In genomic region chr7:128783143-128783799, GRCh38 we compare ENCODE assay signal across 9 cellular contexts. TPM values are rescaled to one million over a fixed set of nuclear protein-coding genes. Genes with fewer than 3 reads are reported as not detected.
A peak's percentile ranks its signal among the peaks of the same experiment; 100 is the strongest.
DNase-seq lines count a peak whose midpoint lies in the region; ATAC-seq, FAIRE-seq and TF ChIP-seq lines count a peak whose summit lies in the region.
"Had no signal": no experiment of that assay in that cellular context is flagged by ENCODE, and none has a peak within 500 bp of the region (broad histone marks: within the 10 kb centered on the region; RNA-seq: fewer than 3 reads in every experiment).

No MANE protein-coding gene starts in this region.

- peak; percentile 77 for DNase-seq in activated CD8-positive, alpha-beta memory T cell treated with anti-CD3 and anti-CD28 coated beads, Interleukin-2, amount 50 U/mL, for 48 hours
- no peak for DNase-seq in activated CD8-positive, alpha-beta memory T cell treated with anti-CD3 and anti-CD28 coated beads for 24 hours
- DNase-seq in astrocyte (ENCODE audit: low read depth) (peak; percentile 63), HTR-8/SVneo (ENCODE audit: insufficient read length, low spot score) (no peak)

- H3K4me2 ChIP-seq in astrocyte (ENCODE audit: low read length) = peak overlapping the region; percentile 45

- no peaks in the 10 kb centered on the region for H3K4me1 ChIP-seq in astrocyte (ENCODE audit: insufficient read depth, low read length)
- peaks cover 9% of the 10 kb centered on the region for H3K4me1 ChIP-seq in iPS-15b (ENCODE audit: control insufficient read depth, insufficient read depth, low read length)
- peaks cover 31% of the 10 kb centered on the region for H3K4me1 ChIP-seq in stomach smooth muscle (ENCODE audit: control insufficient read depth, insufficient read depth, low read length)
- H3K4me1 ChIP-seq: Caco-2 had no signal

- peaks cover 13% of the 10 kb centered on the region for H3K9me3 Mint-ChIP-seq in astrocyte (ENCODE audit: unreplicated experiment)

- no peaks in the 10 kb centered on the region for H3K27me3 Mint-ChIP-seq in astrocyte (ENCODE audit: low read depth, unreplicated experiment)

- FAIRE-seq in astrocyte (lab: Jason Lieb, UNC) = peak; percentile 45
- no peak for FAIRE-seq in HTR-8/SVneo (lab: Jason Lieb, UNC)

- H3K36me3 ChIP-seq in astrocyte (ENCODE audit: insufficient read depth, low read length) (no peaks in the 10 kb centered on the region), iPS-15b (ENCODE audit: control insufficient read depth, insufficient read depth, low read length) (no peaks in the 10 kb centered on the region), stomach smooth muscle (ENCODE audit: control insufficient read depth in 2 of 2, insufficient read depth in 2 of 2, low read length in 2 of 2) (no peaks in the 10 kb centered on the region)

- no peaks in the 10 kb centered on the region for H3K9me3 ChIP-seq in astrocyte (ENCODE audit: insufficient read depth, low read depth, low read length)
- H3K9me3 ChIP-seq in iPS-15b (ENCODE audit: control insufficient read depth, insufficient read depth, low read length) = no peaks in the 10 kb centered on the region
- peaks cover 0 to 4% of the 10 kb centered on the region in 2 donors for H3K9me3 ChIP-seq in stomach smooth muscle (ENCODE audit: control insufficient read depth in 2 of 2, low read length in 2 of 2)

- H3K27ac ChIP-seq in astrocyte (ENCODE audit: low read depth, low read length) = no peak overlapping the region
- H3K27ac ChIP-seq in stomach smooth muscle (ENCODE audit: low read length) = peak overlapping the region; percentile 79

- H3K4me3 Mint-ChIP-seq in astrocyte (ENCODE audit: unreplicated experiment) = peak overlapping the region; percentile 76

- peaks cover 1% of the 10 kb centered on the region for H3K36me3 Mint-ChIP-seq in astrocyte (ENCODE audit: low read depth, unreplicated experiment)

- ATAC-seq in HG03469 (IDR thresholded peaks at IDR 0.05; ENCODE audit: unreplicated experiment) (no peak), HG03280 (IDR thresholded peaks at IDR 0.05; ENCODE audit: unreplicated experiment) (no peak)

- H3K27me3 ChIP-seq in astrocyte (ENCODE audit: insufficient read depth, low read length) (no peaks in the 10 kb centered on the region), iPS-15b (ENCODE audit: control insufficient read depth, insufficient read depth, low read length) (no peaks in the 10 kb centered on the region), stomach smooth muscle (ENCODE audit: control insufficient read depth in 1 of 2, insufficient read depth in 2 of 2, low read length in 2 of 2) (no peaks in the 10 kb centered on the region)

- H3K9ac ChIP-seq in astrocyte (ENCODE audit: low read length) = no peak overlapping the region
- peak overlapping the region; percentile 70 for H3K9ac ChIP-seq in iPS-15b (ENCODE audit: low read depth, low read length)
- H3K9ac ChIP-seq in stomach smooth muscle (ENCODE audit: low read length in 2 of 2) = peak overlapping the region in 1 of 2 donors; percentile 51

- H3K4me3 ChIP-seq in astrocyte (ENCODE audit: insufficient read depth, low read depth, low read length) (no peak overlapping the region), iPS-15b (ENCODE audit: low read depth, low read length) (peak overlapping the region; percentile 90), stomach smooth muscle (ENCODE audit: low read length in 2 of 2) (peak overlapping the region in 1 of 2 donors; percentile 44)

- H3K79me2 ChIP-seq in astrocyte (ENCODE audit: insufficient read depth, low read length) = no peaks in the 10 kb centered on the region

- H4K20me1 ChIP-seq in astrocyte (ENCODE audit: insufficient read depth, low read length) = no peaks in the 10 kb centered on the region

- no peak overlapping the region for H2AFZ ChIP-seq in astrocyte (ENCODE audit: low read depth, low read length)

- TF ChIP-seq CTCF in astrocyte (IDR thresholded peaks at IDR 0.05; ENCODE audit: insufficient read depth, low read depth, low read length) = no peak

- no peaks in the 10 kb centered on the region for H3K4me1 Mint-ChIP-seq in astrocyte (ENCODE audit: low read depth, unreplicated experiment)

- peak overlapping the region; percentile 51 for H3K27ac Mint-ChIP-seq in astrocyte (ENCODE audit: unreplicated experiment)

RNA-seq across cellular contexts. Expression of gene OPN1SW, which starts 7.7 kb away (rescaled TPM):
- total RNA-seq in astrocyte = not detected in 2 replicates
- total RNA-seq: Caco-2 had no signal

RNA-seq across cellular contexts. Expression of gene CCDC136, which starts 8.5 kb away (rescaled TPM):
- total RNA-seq in astrocyte = 14.4 and 14.9 TPM in 2 replicates

RNA-seq across cellular contexts. Expression of gene CALU, which starts 44.1 kb away (rescaled TPM):
- 670 and 732 TPM in 2 replicates for total RNA-seq in astrocyte

RNA-seq across cellular contexts. Expression of gene FLNC, which starts 46.9 kb away (rescaled TPM):
- 308 and 364 TPM in 2 replicates for total RNA-seq in astrocyte

Comparison
In these comparisons a context has a peak if more than half of its experiments do, and no peak if none do; other contexts are left out.
1. DNase-seq: peak in activated CD8-positive, alpha-beta memory T cell treated with anti-CD3 and anti-CD28 coated beads, Interleukin-2, amount 50 U/mL, for 48 hours (single experiment) and astrocyte (single experiment); none in activated CD8-positive, alpha-beta memory T cell treated with anti-CD3 and anti-CD28 coated beads for 24 hours (single experiment) and HTR-8/SVneo (single experiment).